1 cellular context compared by ENCODE assay signal in the genomic region with DNA sequence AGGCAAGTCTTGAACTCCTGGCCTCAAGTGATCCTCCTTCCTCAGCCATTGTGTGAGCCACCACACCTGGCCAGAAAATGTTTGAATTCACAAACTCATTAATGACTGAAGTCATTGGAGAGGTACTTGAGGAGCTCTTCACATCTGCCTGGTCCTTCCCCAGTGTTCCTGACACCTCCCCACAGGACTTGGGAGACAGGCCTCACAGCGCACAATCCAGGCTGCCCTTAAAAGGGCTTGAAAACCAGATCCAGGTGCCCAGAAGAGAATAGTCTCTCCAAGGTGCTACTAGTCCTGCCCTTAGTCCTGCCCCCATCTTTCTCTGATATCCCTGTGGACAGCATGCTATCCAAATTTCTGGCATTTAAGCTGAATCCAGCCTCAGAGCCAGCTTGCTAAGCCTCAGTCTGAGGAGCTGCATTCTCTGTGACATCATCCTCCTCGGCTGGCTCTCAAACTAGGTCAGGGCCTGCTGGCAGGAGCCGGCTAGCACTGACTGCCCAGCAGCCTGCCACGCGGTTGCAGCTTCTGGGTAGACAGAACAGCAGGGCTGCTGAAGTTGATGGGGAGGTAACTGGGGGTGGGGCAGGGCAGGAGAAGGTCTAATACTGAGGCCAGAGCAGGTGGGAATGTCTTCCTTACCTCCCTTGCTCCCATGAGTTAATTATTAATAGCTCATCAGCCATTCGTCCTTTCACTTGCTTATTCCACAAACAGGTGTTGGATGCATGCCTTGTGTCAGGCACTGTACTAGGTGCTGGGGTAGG.
TF ChIP-seq lines count a peak whose summit lies in the region.

No MANE protein-coding gene starts in this region.

TF ChIP-seq in SK-N-SH, 30 proteins besides CTCF, POLR2A, EP300 and RAD21 (continued from another document):
- TF ChIP-seq, protein P1, sequence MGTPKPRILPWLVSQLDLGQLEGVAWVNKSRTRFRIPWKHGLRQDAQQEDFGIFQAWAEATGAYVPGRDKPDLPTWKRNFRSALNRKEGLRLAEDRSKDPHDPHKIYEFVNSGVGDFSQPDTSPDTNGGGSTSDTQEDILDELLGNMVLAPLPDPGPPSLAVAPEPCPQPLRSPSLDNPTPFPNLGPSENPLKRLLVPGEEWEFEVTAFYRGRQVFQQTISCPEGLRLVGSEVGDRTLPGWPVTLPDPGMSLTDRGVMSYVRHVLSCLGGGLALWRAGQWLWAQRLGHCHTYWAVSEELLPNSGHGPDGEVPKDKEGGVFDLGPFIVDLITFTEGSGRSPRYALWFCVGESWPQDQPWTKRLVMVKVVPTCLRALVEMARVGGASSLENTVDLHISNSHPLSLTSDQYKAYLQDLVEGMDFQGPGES (IDR thresholded peaks at IDR 0.05; ENCODE audit: low read depth, low read length): no peak
- TF ChIP-seq, protein P2, sequence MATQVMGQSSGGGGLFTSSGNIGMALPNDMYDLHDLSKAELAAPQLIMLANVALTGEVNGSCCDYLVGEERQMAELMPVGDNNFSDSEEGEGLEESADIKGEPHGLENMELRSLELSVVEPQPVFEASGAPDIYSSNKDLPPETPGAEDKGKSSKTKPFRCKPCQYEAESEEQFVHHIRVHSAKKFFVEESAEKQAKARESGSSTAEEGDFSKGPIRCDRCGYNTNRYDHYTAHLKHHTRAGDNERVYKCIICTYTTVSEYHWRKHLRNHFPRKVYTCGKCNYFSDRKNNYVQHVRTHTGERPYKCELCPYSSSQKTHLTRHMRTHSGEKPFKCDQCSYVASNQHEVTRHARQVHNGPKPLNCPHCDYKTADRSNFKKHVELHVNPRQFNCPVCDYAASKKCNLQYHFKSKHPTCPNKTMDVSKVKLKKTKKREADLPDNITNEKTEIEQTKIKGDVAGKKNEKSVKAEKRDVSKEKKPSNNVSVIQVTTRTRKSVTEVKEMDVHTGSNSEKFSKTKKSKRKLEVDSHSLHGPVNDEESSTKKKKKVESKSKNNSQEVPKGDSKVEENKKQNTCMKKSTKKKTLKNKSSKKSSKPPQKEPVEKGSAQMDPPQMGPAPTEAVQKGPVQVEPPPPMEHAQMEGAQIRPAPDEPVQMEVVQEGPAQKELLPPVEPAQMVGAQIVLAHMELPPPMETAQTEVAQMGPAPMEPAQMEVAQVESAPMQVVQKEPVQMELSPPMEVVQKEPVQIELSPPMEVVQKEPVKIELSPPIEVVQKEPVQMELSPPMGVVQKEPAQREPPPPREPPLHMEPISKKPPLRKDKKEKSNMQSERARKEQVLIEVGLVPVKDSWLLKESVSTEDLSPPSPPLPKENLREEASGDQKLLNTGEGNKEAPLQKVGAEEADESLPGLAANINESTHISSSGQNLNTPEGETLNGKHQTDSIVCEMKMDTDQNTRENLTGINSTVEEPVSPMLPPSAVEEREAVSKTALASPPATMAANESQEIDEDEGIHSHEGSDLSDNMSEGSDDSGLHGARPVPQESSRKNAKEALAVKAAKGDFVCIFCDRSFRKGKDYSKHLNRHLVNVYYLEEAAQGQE (IDR thresholded peaks at IDR 0.05; ENCODE audit: low read depth, low read length): no peak
- TF ChIP-seq EZH2phosphoT487 (IDR thresholded peaks at IDR 0.05; ENCODE audit: borderline replicate concordance, low read depth) (no peak), SIN3A (IDR thresholded peaks at IDR 0.05; ENCODE audit: borderline replicate concordance, low read depth, low read length) (no peak)
